12 cellular contexts compared by ENCODE assay signal in genomic region chr9:9791621-9792020, GRCh38.
DNase-seq lines count a peak whose midpoint lies in the region; ATAC-seq and TF ChIP-seq lines count a peak whose summit lies in the region.
"Had no signal": no experiment of that assay in that cellular context is flagged by ENCODE, and none has a peak within 500 bp of the region (broad histone marks: within the 10 kb centered on the region; RNA-seq: fewer than 3 reads in every experiment).

No MANE protein-coding gene starts in this region.

- H3K36me3 ChIP-seq in testis (ENCODE audit: low read depth, missing control alignments) (no peaks in the 10 kb centered on the region), psoas muscle (ENCODE audit: insufficient read depth in 1 of 2, low read depth in 1 of 2) (no peaks in the 10 kb centered on the region)
- H3K36me3 ChIP-seq: suprapubic skin had no signal

- ATAC-seq in psoas muscle: no peak
- ATAC-seq: activated CD8-positive, alpha-beta memory T cell treated with anti-CD3 and anti-CD28 coated beads, Interleukin-2, amount 10 ng/mL, durations not matched to agents 7 days and 5 days; left cardiac atrium had no signal

- H3K27ac ChIP-seq in testis (no peak overlapping the region), psoas muscle (no peak overlapping the region)
- H3K27ac ChIP-seq: suprapubic skin had no signal

- H3K9me3 ChIP-seq in testis (no peaks in the 10 kb centered on the region), psoas muscle (no peaks in the 10 kb centered on the region)
- H3K9me3 ChIP-seq: suprapubic skin had no signal

- H3K4me1 ChIP-seq in testis (no peaks in the 10 kb centered on the region), psoas muscle (no peaks in the 10 kb centered on the region)
- H3K4me1 ChIP-seq: suprapubic skin had no signal

- TF ChIP-seq POLR2A in testis (IDR thresholded peaks at IDR 0.05): no peak

- H3K27me3 ChIP-seq in testis (no peaks in the 10 kb centered on the region), psoas muscle (ENCODE audit: insufficient read depth in 3 of 3, low read length in 2 of 3) (no peaks in the 10 kb centered on the region)
- H3K27me3 ChIP-seq: suprapubic skin had no signal

- DNase-seq in A172 (ENCODE audit: low spot score) (peak; percentile 23), HT-29 (ENCODE audit: low spot score) (peak; percentile 2), SK-MEL-5 (ENCODE audit: low read depth, low spot score) (peak; percentile 28), fibroblast of the conjunctiva (ENCODE audit: low read depth) (peak; percentile 9), testis (no peak), epidermal melanocyte (ENCODE audit: insufficient read length, low spot score) (no peak), psoas muscle (no peak)
- DNase-seq in activated effector memory CD4-positive, alpha-beta T cell treated with Interleukin-2 at 50 U/mL for 16 hours: no peak
- DNase-seq: activated CD8-positive, alpha-beta memory T cell treated with anti-CD3 and anti-CD28 coated beads, Interleukin-2, amount 10 ng/mL, durations not matched to agents 7 days and 5 days; left cardiac atrium; Right ventricle myocardium superior had no signal

- WGBS in testis, 2 donors: 33 to 38% methylated on average over 1 of the region's 1 CpG
- WGBS in psoas muscle, 3 donors: 16 to 35% (median 24%) methylated on average over 1 of the region's 1 CpG

- in situ Hi-C loops in SK-MEL-5 (cut with HindIII; ENCODE audit: low pct_unique_long_range_greater_than_20kb, low sequenced_read_pairs): no loop called here

- H3K4me3 ChIP-seq in testis: no peak overlapping the region
- no peak overlapping the region for H3K4me3 ChIP-seq in psoas muscle
- H3K4me3 ChIP-seq: suprapubic skin had no signal

- intact Hi-C loops in testis (cut with DNase I; ENCODE audit: low total_unique reads): loop anchor here (5.0 kb wide), 1 partner anchor 184 kb away; no protein-coding TSS in a partner anchor
- intact Hi-C loops in psoas muscle (cut with DNase I): no loop called here

- TF ChIP-seq CTCF in testis (IDR thresholded peaks at IDR 0.05) (peak in 1 of 3 experiments; percentile 15), psoas muscle (IDR thresholded peaks at IDR 0.05) (no peak)

Comparison
In these comparisons a context has a peak if more than half of its experiments do, and no peak if none do; other contexts are left out.
1. DNase-seq: peak in A172 (single experiment), HT-29 (single experiment), SK-MEL-5 (single experiment) and fibroblast of the conjunctiva (single experiment); none in testis (single experiment), epidermal melanocyte (single experiment), psoas muscle (0 of 2) and activated effector memory CD4-positive, alpha-beta T cell treated with Interleukin-2 at 50 U/mL for 16 hours (single experiment).